22 cellular contexts compared by ENCODE assay signal in the genomic region with DNA sequence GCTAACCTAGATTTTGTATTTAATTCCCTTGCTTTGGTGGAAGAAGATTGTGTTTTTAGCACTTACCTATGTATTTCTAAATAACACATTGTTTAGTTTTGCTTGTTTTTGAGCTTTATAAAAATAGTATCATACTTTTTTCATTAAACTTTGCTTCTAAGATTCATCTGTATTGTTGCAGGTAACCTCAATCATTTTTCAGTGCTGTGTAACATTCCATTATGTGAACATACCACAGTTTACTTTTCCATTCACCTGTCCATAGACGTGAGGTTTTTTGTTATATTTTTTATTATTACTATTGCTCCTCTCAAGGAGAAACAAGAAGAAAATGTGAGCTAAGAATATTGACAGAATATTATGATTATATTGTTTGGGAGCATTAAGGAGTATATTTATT. TPM values are rescaled to one million over a fixed set of nuclear protein-coding genes. Genes with fewer than 3 reads are reported as not detected.
DNase-seq lines count a peak whose midpoint lies in the region; ATAC-seq, FAIRE-seq and TF ChIP-seq lines count a peak whose summit lies in the region.
"Had no signal": no experiment of that assay in that cellular context is flagged by ENCODE, and none has a peak within 500 bp of the region (broad histone marks: within the 10 kb centered on the region; RNA-seq: fewer than 3 reads in every experiment).

No MANE protein-coding gene starts in this region.

- no peak overlapping the region for H3K18ac ChIP-seq in H9 (ENCODE audit: insufficient read length, low read depth, low read length)

- no peak overlapping the region for H2AK5ac ChIP-seq in H9 (ENCODE audit: insufficient read length, low read length)

- no peak overlapping the region for H3K4me2 ChIP-seq in SK-N-SH
- no peak overlapping the region for H3K4me2 ChIP-seq in K562 (ENCODE audit: insufficient read depth, low read length)
- H3K4me2 ChIP-seq in H9 (ENCODE audit: insufficient read depth, insufficient read length, low read length) = no peak overlapping the region
- H3K4me2 ChIP-seq: A549; BLaER1 treated with 17β-estradiol and CSF1 and Interleukin-3, amounts not matched to agents 10 nM and 100 nM had no signal

- TF ChIP-seq EP300 in SK-N-SH (IDR thresholded peaks at IDR 0.05; ENCODE audit: borderline replicate concordance in 1 of 2, low read depth in 1 of 2, low read length in 1 of 2) = no peak
- no peak for TF ChIP-seq EP300 in K562 (IDR thresholded peaks at IDR 0.05; ENCODE audit: low read length)

- H4K8ac ChIP-seq in H9 (replicated peaks; ENCODE audit: insufficient read length, low read depth, low read length) = no peak overlapping the region

- no peak overlapping the region for H2BK5ac ChIP-seq in H9 (ENCODE audit: insufficient read length, low read length)

- H3K9me1 ChIP-seq in K562 (ENCODE audit: control insufficient read depth, insufficient read depth, low read length) = no peaks in the 10 kb centered on the region

- H3K4me3 Mint-ChIP-seq in naive thymus-derived CD4-positive, alpha-beta T cell = no peak overlapping the region
- H3K4me3 Mint-ChIP-seq in H9 = no peak overlapping the region
- H3K4me3 Mint-ChIP-seq: B cell; CD4-positive, alpha-beta T cell; CD8-positive, alpha-beta T cell had no signal

- no peak overlapping the region for H3T11ph ChIP-seq in H9 (ENCODE audit: low read length)

- no peak overlapping the region for H4K5ac ChIP-seq in H9 (ENCODE audit: insufficient read length, low read depth, low read length)

- H3K27me3 ChIP-seq in SK-N-SH (ENCODE audit: insufficient read depth) (no peaks in the 10 kb centered on the region), K562 (ENCODE audit: control insufficient read depth in 2 of 2, insufficient read depth in 2 of 2, low read length in 2 of 2) (no peaks in the 10 kb centered on the region), H9 (ENCODE audit: insufficient read depth, low read length) (no peaks in the 10 kb centered on the region)
- no peaks in the 10 kb centered on the region for H3K27me3 ChIP-seq in naive thymus-derived CD4-positive, alpha-beta T cell (ENCODE audit: control insufficient read depth in 2 of 2, insufficient read depth in 2 of 2, low read length in 2 of 2)
- H3K27me3 ChIP-seq: BLaER1 treated with 17β-estradiol and CSF1 and Interleukin-3, amounts not matched to agents 10 nM and 100 nM had no signal

- no peak overlapping the region for H2BK15ac ChIP-seq in H9 (ENCODE audit: low read depth, low read length)

- H3K4me1 ChIP-seq in SK-N-SH (ENCODE audit: control insufficient read depth in 1 of 2, insufficient read depth in 2 of 2, low read depth in 1 of 2, low read length in 1 of 2) = no peaks in the 10 kb centered on the region
- no peaks in the 10 kb centered on the region for H3K4me1 ChIP-seq in HEK293 (ENCODE audit: control insufficient read depth, insufficient read depth, low read length)
- no peaks in the 10 kb centered on the region; a peak in 1 of 5 replicates for H3K4me1 ChIP-seq in K562 (replicated peaks in 1 of 2; ENCODE audit: control insufficient read depth in 2 of 2, insufficient read depth in 2 of 2, low read length in 2 of 2)
- no peaks in the 10 kb centered on the region for H3K4me1 ChIP-seq in naive thymus-derived CD4-positive, alpha-beta T cell (ENCODE audit: control insufficient read depth in 2 of 2, insufficient read depth in 2 of 2, low read length in 2 of 2)
- no peaks in the 10 kb centered on the region for H3K4me1 ChIP-seq in H9 (ENCODE audit: insufficient read depth, low read length)
- H3K4me1 ChIP-seq: A549, Caco-2 had no signal

- H2BK120ac ChIP-seq in H9 (ENCODE audit: low read depth, low read length, poor library complexity, severe bottlenecking) = no peak overlapping the region

- CTCF ChIA-PET in SK-N-SH (lab: Yijun Ruan, JAX) (interaction anchor here (0.8 to 1.4 kb wide), 4 partner anchors 25 to 117 kb away, joined by 3 read pairs; no protein-coding TSS in a partner anchor), HEK293 (lab: Yijun Ruan, JAX) (interaction anchor here (0.6 to 1.1 kb wide), 3 partner anchors 24 to 1349 kb away, joined by 3 to 4 read pairs (median 3); no protein-coding TSS in a partner anchor), K562 (lab: Yijun Ruan, JAX; ENCODE audit: low intra/inter-chr PET ratio) (no interaction called here)
- CTCF ChIA-PET in naive thymus-derived CD4-positive, alpha-beta T cell (lab: Charles Lee) = no interaction called here

- H3K23me2 ChIP-seq in H9 (ENCODE audit: insufficient read length, low read depth, low read length, poor library complexity, severe bottlenecking) = no peaks in the 10 kb centered on the region

- H2BK12ac ChIP-seq in H9 (ENCODE audit: insufficient read length, low read depth, low read length) = no peak overlapping the region

- H3K23ac ChIP-seq in H9 (ENCODE audit: insufficient read length, low read depth, low read length) = no peak overlapping the region

- H3K56ac ChIP-seq in H9 (ENCODE audit: insufficient read length, low read depth, low read length) = no peak overlapping the region

- H4K20me1 ChIP-seq in SK-N-SH (ENCODE audit: insufficient read depth) (no peaks in the 10 kb centered on the region), K562 (replicated peaks; ENCODE audit: control insufficient read depth, insufficient read depth, low read length) (no peaks in the 10 kb centered on the region), H9 (ENCODE audit: control insufficient read depth, insufficient read depth, insufficient read length) (no peaks in the 10 kb centered on the region)
- H4K20me1 ChIP-seq: BLaER1 treated with 17β-estradiol and CSF1 and Interleukin-3, amounts not matched to agents 10 nM and 100 nM had no signal

- no peak for ATAC-seq in SK-N-SH treated with all-trans-retinoic acid at 6 μM for 48 hours
- ATAC-seq in K562 = no peak
- ATAC-seq in naive thymus-derived CD4-positive, alpha-beta T cell = no peak
- ATAC-seq: A549; CD8-positive, alpha-beta T cell; GM12878 had no signal

- peaks cover 0 to 11% (median 4%) of the 10 kb centered on the region in 5 donors for H3K36me3 Mint-ChIP-seq in naive thymus-derived CD4-positive, alpha-beta T cell
- no peaks in the 10 kb centered on the region for H3K36me3 Mint-ChIP-seq in H9 (ENCODE audit: insufficient read depth in 1 of 3, low read depth in 3 of 3)

- H3K9ac ChIP-seq in SK-N-SH (no peak overlapping the region), K562 (ENCODE audit: insufficient read depth in 1 of 2, low read depth in 2 of 2, low read length in 2 of 2) (no peak overlapping the region), H9 (ENCODE audit: extremely low read depth, insufficient read length, low read length) (no peak overlapping the region)
- H3K9ac ChIP-seq: BLaER1 treated with 17β-estradiol and CSF1 and Interleukin-3, amounts not matched to agents 10 nM and 100 nM had no signal

- H2BK20ac ChIP-seq in H9 (ENCODE audit: low read depth, low read length, poor library complexity, severe bottlenecking) = no peak overlapping the region

- peaks cover 9% of the 10 kb centered on the region for H3F3A ChIP-seq in SK-N-SH (replicated peaks; ENCODE audit: insufficient read depth)

- H3K4me3 ChIP-seq in SK-N-SH (ENCODE audit: low read depth in 2 of 2, low read length in 1 of 2) (no peak overlapping the region), HEK293 (ENCODE audit: low read depth, low read length) (no peak overlapping the region), K562 (no peak overlapping the region)
- no peak overlapping the region for H3K4me3 ChIP-seq in naive thymus-derived CD4-positive, alpha-beta T cell (ENCODE audit: low read length)
- H3K4me3 ChIP-seq: A549; BLaER1 treated with 17β-estradiol and CSF1 and Interleukin-3, amounts not matched to agents 10 nM and 100 nM; GM12878 had no signal

- BruUV-seq in K562 (replicated peaks; lab: Mats Ljungman, UMichigan) = no TSS peak

- in situ Hi-C loops in K562 (cut with MboI) = no loop called here

- no peak overlapping the region for H4K91ac ChIP-seq in H9 (ENCODE audit: insufficient read length, low read depth, low read length)

- no peak overlapping the region for H3K14ac ChIP-seq in H9 (ENCODE audit: insufficient read depth, low read length)

- no peak overlapping the region for H2AFZ ChIP-seq in SK-N-SH (ENCODE audit: low read depth)
- no peak overlapping the region for H2AFZ ChIP-seq in K562 (ENCODE audit: low read depth, low read length)
- H2AFZ ChIP-seq in H9 (ENCODE audit: low read length) = no peak overlapping the region

- no peaks in the 10 kb centered on the region for H3K9me3 Mint-ChIP-seq in naive thymus-derived CD4-positive, alpha-beta T cell
- H3K9me3 Mint-ChIP-seq in H9 = no peaks in the 10 kb centered on the region; a peak in 1 of 5 replicates
- H3K9me3 Mint-ChIP-seq: CD4-positive, alpha-beta T cell; CD8-positive, alpha-beta T cell had no signal

- TF ChIP-seq POLR2A in K562 (conservative IDR thresholded peaks at IDR 0.05) = no peak

- no peak overlapping the region for H3K4ac ChIP-seq in H9 (ENCODE audit: low read depth, low read length)

- H3K9me3 ChIP-seq in SK-N-SH = no peaks in the 10 kb centered on the region
- H3K9me3 ChIP-seq in HEK293 (ENCODE audit: control insufficient read depth, insufficient read depth, low read depth, low read length) = no peaks in the 10 kb centered on the region
- H3K9me3 ChIP-seq in K562 (replicated peaks; ENCODE audit: control insufficient read depth, insufficient read depth, low read depth, low read length) = no peaks in the 10 kb centered on the region
- H3K9me3 ChIP-seq in naive thymus-derived CD4-positive, alpha-beta T cell (ENCODE audit: control insufficient read depth in 2 of 3, low read length in 3 of 3) = no peaks in the 10 kb centered on the region
- H3K9me3 ChIP-seq in H9 (ENCODE audit: control insufficient read depth, low read depth, low read length) = no peaks in the 10 kb centered on the region
- H3K9me3 ChIP-seq: A549; BLaER1 treated with 17β-estradiol and CSF1 and Interleukin-3, amounts not matched to agents 10 nM and 100 nM; Caco-2 had no signal

- WGBS in SK-N-SH (ENCODE audit: low lambda C conversion rate) = 94% methylated on average over 1 of the region's 1 CpG
- WGBS in K562 (ENCODE audit: insufficient coverage, low coverage, missing lambda C conversion rate) = 71% methylated on average over 1 of the region's 1 CpG
- no CpG with 5 or more reads among the region's 1 CpG for WGBS in H9 (ENCODE audit: extremely low coverage, insufficient read length, low lambda C conversion rate)

- H3K27ac Mint-ChIP-seq in naive thymus-derived CD4-positive, alpha-beta T cell = no peak overlapping the region
- no peak overlapping the region for H3K27ac Mint-ChIP-seq in H9
- H3K27ac Mint-ChIP-seq: B cell; CD4-positive, alpha-beta T cell; CD8-positive, alpha-beta T cell had no signal

- H3K79me2 ChIP-seq in SK-N-SH (ENCODE audit: insufficient read depth) (no peaks in the 10 kb centered on the region), K562 (ENCODE audit: control insufficient read depth, insufficient read depth, low read length) (no peaks in the 10 kb centered on the region), H9 (ENCODE audit: insufficient read depth, low read length) (no peaks in the 10 kb centered on the region)

- H3K36me3 ChIP-seq in SK-N-SH (replicated peaks in 1 of 2; ENCODE audit: control insufficient read depth in 1 of 2, insufficient read depth in 2 of 2, low read length in 1 of 2) (peaks cover 11 to 17% of the 10 kb centered on the region in 2 experiments), HEK293 (ENCODE audit: control insufficient read depth in 2 of 2, insufficient read depth in 1 of 2, low read length in 2 of 2) (peaks cover 0 to 4% of the 10 kb centered on the region in 2 experiments; a peak in 2 of 3 replicates), K562 (ENCODE audit: control insufficient read depth, insufficient read depth, low read length) (no peaks in the 10 kb centered on the region; the same call in 2 of the 3 replicates)
- H3K36me3 ChIP-seq in naive thymus-derived CD4-positive, alpha-beta T cell (ENCODE audit: control insufficient read depth in 2 of 3, insufficient read depth in 3 of 3, low read length in 3 of 3) = no peaks in the 10 kb centered on the region

- DNase-seq in SK-N-SH = no peak
- no peak for DNase-seq in K562 (ENCODE audit: extremely low read depth in 1 of 4, low spot score in 3 of 4)
- DNase-seq in naive thymus-derived CD4-positive, alpha-beta T cell = no peak
- no peak for DNase-seq in H9
- no peak for DNase-seq in ureter (ENCODE audit: low spot score)
- DNase-seq: AML-193; Caco-2; Calu3; CD4-positive, alpha-beta T cell; CD8-positive, alpha-beta T cell; DMS79 treated with DMSO at 0.1 percent for 48 hours; GDM1 had no signal

- intact Hi-C loops in K562 (cut with micrococcal nuclease) = no loop called here
- intact Hi-C loops in naive thymus-derived CD4-positive, alpha-beta T cell (cut with micrococcal nuclease) = no loop called here

- TF ChIP-seq CTCF in SK-N-SH (IDR thresholded peaks at IDR 0.05) = no peak
- no peak for TF ChIP-seq CTCF in HEK293 (tag by site-specific recombination; IDR thresholded peaks at IDR 0.05)
- no peak for TF ChIP-seq CTCF in K562 (IDR thresholded peaks at IDR 0.05 in 2 of 3, conservative IDR thresholded peaks at IDR 0.05 in 1 of 3; ENCODE audit: insufficient read depth in 2 of 3, low read depth in 1 of 3, low read length in 3 of 3)
- no peak for TF ChIP-seq CTCF in H9 (conservative IDR thresholded peaks at IDR 0.05)

- no peaks in the 10 kb centered on the region for H3K79me1 ChIP-seq in H9 (ENCODE audit: insufficient read depth, low read depth, low read length, poor library complexity, severe bottlenecking)

- H3K27me3 Mint-ChIP-seq in naive thymus-derived CD4-positive, alpha-beta T cell = no peaks in the 10 kb centered on the region
- no peaks in the 10 kb centered on the region for H3K27me3 Mint-ChIP-seq in H9 (ENCODE audit: low read depth)
- H3K27me3 Mint-ChIP-seq: B cell; CD4-positive, alpha-beta T cell had no signal

- no peak for FAIRE-seq in K562 (lab: Jason Lieb, UNC)
- FAIRE-seq: A549, GM12878, GM12892, GM18507 had no signal

- no peaks in the 10 kb centered on the region for H3K9me2 ChIP-seq in SK-N-SH

- POLR2A ChIA-PET in SK-N-SH (lab: Yijun Ruan, JAX) = no interaction called here
- POLR2A ChIA-PET in HEK293 (lab: Yijun Ruan, JAX) = no interaction called here
- POLR2A ChIA-PET in K562 (lab: Yijun Ruan, JAX) = no interaction called here
- POLR2A ChIA-PET in naive thymus-derived CD4-positive, alpha-beta T cell (lab: Charles Lee) = interaction anchor here (0.6 kb wide), 1 partner anchor 43 kb away, joined by 6 read pairs; no protein-coding TSS in a partner anchor

- TF ChIP-seq RAD21 in SK-N-SH (IDR thresholded peaks at IDR 0.05; ENCODE audit: low read length) (no peak), K562 (CRISPR knock-in tag; conservative IDR thresholded peaks at IDR 0.05 in 1 of 2, IDR thresholded peaks at IDR 0.05 in 1 of 2) (no peak)

- H3K4me1 Mint-ChIP-seq in naive thymus-derived CD4-positive, alpha-beta T cell = peaks cover 0 to 4% (median 0%) of the 10 kb centered on the region in 7 donors
- H3K4me1 Mint-ChIP-seq in H9 = no peaks in the 10 kb centered on the region

- H3K27ac ChIP-seq in SK-N-SH (ENCODE audit: low read depth in 2 of 2, low read length in 1 of 2) = no peak overlapping the region
- no peak overlapping the region for H3K27ac ChIP-seq in HEK293 (ENCODE audit: extremely low read depth, low read depth, low read length)
- H3K27ac ChIP-seq in K562 (ENCODE audit: extremely low read depth, low read depth, low read length) = no peak overlapping the region
- H3K27ac ChIP-seq in naive thymus-derived CD4-positive, alpha-beta T cell (ENCODE audit: low read depth, low read length) = no peak overlapping the region
- no peak overlapping the region for H3K27ac ChIP-seq in H9 (ENCODE audit: insufficient read length, low read depth, low read length)
- H3K27ac ChIP-seq: 22Rv1; A549; BLaER1 treated with 17β-estradiol and CSF1 and Interleukin-3, amounts not matched to agents 10 nM and 100 nM; C4-2B had no signal

RNA-seq across cellular contexts. Expression of gene PLEKHO1, which starts 15.2 kb away (rescaled TPM):
- 27.8 and 33.5 TPM in 2 replicates for polyA plus RNA-seq in SK-N-SH (2012; rRNA removed)
- 24.1 and 25.1 TPM in 2 replicates for polyA plus RNA-seq in SK-N-SH (2012; cell fraction: cytosol; rRNA removed)
- 54.0 and 65.5 TPM in 2 replicates for polyA plus RNA-seq in SK-N-SH (2012; cell fraction: nucleus; rRNA removed)
- total RNA-seq in K562 (2011; cell fraction: chromatin; rRNA removed; ENCODE audit: low replicate concordance) = 15.4 and 19.3 TPM in 2 replicates
- 8.4 and 10.0 TPM in 2 replicates for total RNA-seq in K562 (2011; cell fraction: nucleolus; rRNA removed)
- total RNA-seq in K562 (2011; cell fraction: nucleoplasm; rRNA removed) = 12.5 and 15.6 TPM in 2 replicates
- total RNA-seq in K562 (2014; rRNA removed) = 13.3 and 16.2 TPM in 2 replicates
- total RNA-seq in K562 (2014; rRNA removed; fragmentation: Illumina TruSeq; extraction: Trizol) = 6.8 and 6.9 TPM in 2 replicates
- total RNA-seq in K562 (2015; rRNA removed; fragmentation: Illumina TruSeq; extraction: Trizol) = 8.5 and 8.6 TPM in 2 replicates
- total RNA-seq in K562 (2021) = 9.7 and 11.1 TPM in 2 replicates
- polyA plus RNA-seq in K562 (2011; rRNA removed) = 9.6 and 11.7 TPM in 2 replicates
- polyA plus RNA-seq in K562 (2011; cell fraction: cytosol; rRNA removed) = 9.5 and 10.1 TPM in 2 replicates
- polyA plus RNA-seq in K562 (2011; cell fraction: nucleus; rRNA removed) = 15.3 and 20.6 TPM in 2 replicates
- 6.1 and 10.3 TPM in 2 replicates for polyA plus RNA-seq in K562 (2012)
- polyA plus RNA-seq in K562 (2014; fragmentation: Illumina TruSeq; extraction: Trizol) = 9.9 and 10.3 TPM in 2 replicates
- polyA plus RNA-seq in K562 (2014; fragmentation: Nextera tagmentation; extraction: Ambion mirVana) = under 1 TPM; 0.39 to 0.52 TPM
- 10.2 and 13.3 TPM in 2 replicates for polyA plus RNA-seq in K562 (2014; rRNA removed)
- 5.1 and 8.4 TPM in 2 replicates for polyA minus RNA-seq in K562 (2011; rRNA and poly(A)+ RNA removed)
- polyA minus RNA-seq in K562 (2011; cell fraction: cytosol; rRNA and poly(A)+ RNA removed) = 5.7 and 8.6 TPM in 2 replicates
- 3.0 and 5.4 TPM in 2 replicates for polyA minus RNA-seq in K562 (2011; cell fraction: nucleus; rRNA and poly(A)+ RNA removed)
- total RNA-seq in naive thymus-derived CD4-positive, alpha-beta T cell = 100 to 1,000 TPM in 2 of 5 experiments, 10 to 100 TPM in 3; 64.9 to 111 (median 94.1) TPM
- polyA plus RNA-seq in naive thymus-derived CD4-positive, alpha-beta T cell = 10 to 100 TPM; 33.4 to 33.7 TPM
- total RNA-seq in H9 (2021) = 47.6 and 48.1 TPM in 2 replicates
- total RNA-seq in ureter = 28.9 TPM

Comparison
In these comparisons a context has a peak if more than half of its experiments do, and no peak if none do; other contexts are left out.
1. CTCF ChIA-PET loops: an anchor here in SK-N-SH (0.8 to 1.4 kb wide) and HEK293 (0.6 to 1.1 kb wide); none called in K562 and naive thymus-derived CD4-positive, alpha-beta T cell.